ENCODE assay signal across 15 cellular contexts in the genomic region with DNA sequence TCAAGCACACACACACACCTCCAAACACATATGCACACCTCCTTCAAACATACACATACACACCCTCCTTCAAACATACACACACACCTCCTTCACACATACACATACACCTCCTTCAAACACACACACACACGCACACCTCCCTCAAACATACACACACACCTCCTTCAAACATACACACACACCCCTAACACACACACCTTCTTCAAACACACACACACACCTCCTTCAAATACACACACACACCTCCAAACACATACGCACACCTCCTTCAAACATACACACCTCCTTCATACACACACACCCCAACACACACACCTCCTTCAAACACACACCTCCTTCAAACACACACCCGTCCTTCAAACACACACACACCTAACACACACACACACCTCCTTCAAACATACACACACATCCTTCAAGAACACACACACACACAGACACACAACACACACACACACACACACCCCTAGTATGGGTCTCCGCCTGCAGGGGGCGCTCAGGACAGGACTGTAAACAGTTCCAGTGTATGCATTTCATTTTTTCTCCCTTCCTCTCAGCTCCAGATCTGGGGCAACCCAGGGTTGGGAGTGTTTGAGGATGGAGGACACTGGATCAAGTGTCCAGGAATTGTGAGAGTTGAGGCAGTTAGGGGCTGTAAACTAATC. TPM values are rescaled to one million over a fixed set of nuclear protein-coding genes. Genes with fewer than 3 reads are reported as not detected.
DNase-seq lines count a peak whose midpoint lies in the region; ATAC-seq and TF ChIP-seq lines count a peak whose summit lies in the region.
"Had no signal": no experiment of that assay in that cellular context is flagged by ENCODE, and none has a peak within 500 bp of the region (broad histone marks: within the 10 kb centered on the region; RNA-seq: fewer than 3 reads in every experiment).

No MANE protein-coding gene starts in this region.

- CTCF ChIA-PET in SK-N-SH (lab: Yijun Ruan, JAX) (interaction anchor here (0.7 to 3.0 kb wide), 5 partner anchors 13 to 111 kb away, joined by 3 to 11 read pairs (median 4); a partner anchor contains a TSS), OCI-LY7 (lab: Charles Lee; ENCODE audit: unreplicated experiment) (no interaction called here)

- no peaks in the 10 kb centered on the region for H3K36me3 Mint-ChIP-seq in activated naive CD8-positive, alpha-beta T cell treated with anti-CD3 and anti-CD28 coated beads, Interleukin-2, amount 50 U/mL, for 24 hours (ENCODE audit: low read depth)

- no peak for TF ChIP-seq RAD21 in SK-N-SH (IDR thresholded peaks at IDR 0.05; ENCODE audit: low read length)

- no peaks in the 10 kb centered on the region; the same call in 1 of the 2 replicates for H3K27me3 ChIP-seq in SK-N-SH (ENCODE audit: insufficient read depth)
- H3K27me3 ChIP-seq in uterus: no peaks in the 10 kb centered on the region
- H3K27me3 ChIP-seq: ascending aorta, thyroid gland had no signal

- no peak overlapping the region for H3K27ac ChIP-seq in SK-N-SH (ENCODE audit: low read depth in 2 of 2, low read length in 1 of 2)
- no peak overlapping the region for H3K27ac ChIP-seq in OCI-LY7 (ENCODE audit: low read depth, low read length, poor library complexity, severe bottlenecking)
- no peak overlapping the region for H3K27ac ChIP-seq in uterus
- H3K27ac ChIP-seq: skin epidermis, thyroid gland had no signal

- peaks cover 0 to 2% of the 10 kb centered on the region in 2 experiments; a peak in 1 of 4 replicates for H3K4me1 ChIP-seq in SK-N-SH (ENCODE audit: control insufficient read depth in 1 of 2, insufficient read depth in 2 of 2, low read depth in 1 of 2, low read length in 1 of 2)
- H3K4me1 ChIP-seq in OCI-LY7 (ENCODE audit: insufficient read depth, low read length, poor library complexity, severe bottlenecking): no peaks in the 10 kb centered on the region
- H3K4me1 ChIP-seq in uterus: no peaks in the 10 kb centered on the region
- H3K4me1 ChIP-seq: thyroid gland had no signal

- BruUV-seq in OCI-LY7 (replicated peaks; lab: Mats Ljungman, UMichigan): no TSS peak

- H3K27ac Mint-ChIP-seq in activated naive CD8-positive, alpha-beta T cell treated with anti-CD3 and anti-CD28 coated beads, Interleukin-2, amount 50 U/mL, for 24 hours: no peak overlapping the region

- peaks cover 8% of the 10 kb centered on the region for H3K27me3 Mint-ChIP-seq in activated naive CD8-positive, alpha-beta T cell treated with anti-CD3 and anti-CD28 coated beads, Interleukin-2, amount 50 U/mL, for 24 hours

- H3K4me2 ChIP-seq in SK-N-SH (no peak overlapping the region), OCI-LY7 (ENCODE audit: low read length) (no peak overlapping the region)

- WGBS in SK-N-SH (ENCODE audit: low lambda C conversion rate): 62% methylated on average over 5 of the region's 5 CpGs

- no peak for TF ChIP-seq EP300 in SK-N-SH (IDR thresholded peaks at IDR 0.05; ENCODE audit: borderline replicate concordance in 1 of 2, low read depth in 1 of 2, low read length in 1 of 2)

- no peak overlapping the region for H3K9ac ChIP-seq in SK-N-SH

- H3K36me3 ChIP-seq in SK-N-SH (replicated peaks in 1 of 2; ENCODE audit: control insufficient read depth in 1 of 2, insufficient read depth in 2 of 2, low read length in 1 of 2): no peaks in the 10 kb centered on the region
- no peaks in the 10 kb centered on the region for H3K36me3 ChIP-seq in OCI-LY7 (ENCODE audit: insufficient read depth, low read length)
- H3K36me3 ChIP-seq in uterus: no peaks in the 10 kb centered on the region
- H3K36me3 ChIP-seq: thyroid gland had no signal

- H3K9me3 ChIP-seq in SK-N-SH (no peaks in the 10 kb centered on the region), OCI-LY7 (ENCODE audit: low read length) (no peaks in the 10 kb centered on the region), uterus (no peaks in the 10 kb centered on the region)
- H3K9me3 ChIP-seq: ascending aorta, thyroid gland had no signal

- peaks cover 9% of the 10 kb centered on the region for H3K4me1 Mint-ChIP-seq in activated naive CD8-positive, alpha-beta T cell treated with anti-CD3 and anti-CD28 coated beads, Interleukin-2, amount 50 U/mL, for 24 hours

- H4K20me1 ChIP-seq in SK-N-SH (ENCODE audit: insufficient read depth) (no peaks in the 10 kb centered on the region), OCI-LY7 (ENCODE audit: insufficient read depth, low read length) (no peaks in the 10 kb centered on the region)

- H3K9me3 Mint-ChIP-seq in activated naive CD8-positive, alpha-beta T cell treated with anti-CD3 and anti-CD28 coated beads, Interleukin-2, amount 50 U/mL, for 24 hours: no peaks in the 10 kb centered on the region

- TF ChIP-seq CTCF in SK-N-SH (IDR thresholded peaks at IDR 0.05) (peak; percentile 35; the same call in 1 of the 2 replicates), OCI-LY7 (conservative IDR thresholded peaks at IDR 0.05; ENCODE audit: low read length) (peak; percentile 55), epithelial cell of esophagus (IDR thresholded peaks at IDR 0.05; ENCODE audit: insufficient read depth, low read depth, low read length, missing control alignments) (peak; percentile 38), uterus (IDR thresholded peaks at IDR 0.05) (no peak)

- no peak for DNase-seq in SK-N-SH
- DNase-seq in OCI-LY7 (ENCODE audit: low spot score): no peak
- DNase-seq in epithelial cell of esophagus (ENCODE audit: low read depth): no peak
- peak; percentile 51 for DNase-seq in retina
- DNase-seq in activated naive CD8-positive, alpha-beta T cell treated with anti-CD3 and anti-CD28 coated beads, Interleukin-2, amount 50 U/mL, for 24 hours: no peak
- no peak for DNase-seq in germinal center (ENCODE audit: low spot score)
- DNase-seq in uterus: no peak
- DNase-seq: H7, NCI-H1436, NCI-H510A treated with DMSO at 0.1 percent for 48 hours, SHP77, thyroid gland had no signal

- no peak for ATAC-seq in SK-N-SH treated with all-trans-retinoic acid at 6 μM for 48 hours
- ATAC-seq in activated naive CD8-positive, alpha-beta T cell treated with anti-CD3 and anti-CD28 coated beads, Interleukin-2, amount 50 U/mL, for 24 hours: no peak

- H2AFZ ChIP-seq in SK-N-SH (ENCODE audit: low read depth) (no peak overlapping the region), OCI-LY7 (ENCODE audit: low read length) (no peak overlapping the region)

- intact Hi-C loops in OCI-LY7 (cut with micrococcal nuclease; ENCODE audit: unreplicated experiment) (no loop called here), uterus (cut with DNase I; ENCODE audit: low total_unique reads) (no loop called here)

- H3F3A ChIP-seq in SK-N-SH (replicated peaks; ENCODE audit: insufficient read depth): peaks cover 4% of the 10 kb centered on the region

- H3K79me2 ChIP-seq in SK-N-SH (ENCODE audit: insufficient read depth) (no peaks in the 10 kb centered on the region), OCI-LY7 (ENCODE audit: insufficient read depth, low read depth, low read length) (no peaks in the 10 kb centered on the region)

- H3K4me3 ChIP-seq in SK-N-SH (ENCODE audit: low read depth in 2 of 2, low read length in 1 of 2) (no peak overlapping the region), OCI-LY7 (ENCODE audit: low read depth, low read length, poor library complexity, severe bottlenecking) (no peak overlapping the region), epithelial cell of esophagus (ENCODE audit: low read length) (no peak overlapping the region), uterus (no peak overlapping the region)
- H3K4me3 ChIP-seq: ascending aorta, skin epidermis, thyroid gland had no signal

- POLR2A ChIA-PET in SK-N-SH (lab: Yijun Ruan, JAX): no interaction called here
- POLR2A ChIA-PET in OCI-LY7 (lab: Charles Lee): no interaction called here

- H3K4me3 Mint-ChIP-seq in activated naive CD8-positive, alpha-beta T cell treated with anti-CD3 and anti-CD28 coated beads, Interleukin-2, amount 50 U/mL, for 24 hours: no peak overlapping the region

- no peaks in the 10 kb centered on the region for H3K9me2 ChIP-seq in SK-N-SH
- no peaks in the 10 kb centered on the region for H3K9me2 ChIP-seq in OCI-LY7 (ENCODE audit: insufficient read depth, low read length)

- TF ChIP-seq POLR2A in uterus (IDR thresholded peaks at IDR 0.05): no peak

TF ChIP-seq in SK-N-SH treated with all-trans-retinoic acid at 6 μM for 48 hours, 23 proteins besides CTCF, POLR2A, EP300 and RAD21:
- TF ChIP-seq SNAI2 (CRISPR knock-in tag; IDR thresholded peaks at IDR 0.05): no peak
- TF ChIP-seq ESRRG (CRISPR knock-in tag; IDR thresholded peaks at IDR 0.05): no peak

RNA-seq across cellular contexts. Expression of a gene that starts 12.1 kb away (rescaled TPM):
- polyA plus RNA-seq in SK-N-SH (2012; rRNA removed): 0.03 TPM in 1 of 2 replicates, not detected in the other
- 0.03 TPM in 1 of 2 replicates, not detected in the other for polyA plus RNA-seq in SK-N-SH (2012; cell fraction: cytosol; rRNA removed)
- 0.06 TPM in 1 of 2 replicates, not detected in the other for polyA plus RNA-seq in SK-N-SH (2012; cell fraction: nucleus; rRNA removed)
- total RNA-seq in OCI-LY7 (2014; rRNA removed; shearing (Covaris generic)): not detected in 2 replicates
- total RNA-seq in OCI-LY7 (2022) (not detected in 2 replicates), uterus (1 to 10 TPM in 3 of 4 donors, not detected in 1; 3.5 to 7.2 (median 4.0) TPM)

RNA-seq across cellular contexts. Expression of a gene that starts 45.3 kb away (rescaled TPM):
- polyA plus RNA-seq in SK-N-SH (2012; rRNA removed): not detected in 2 replicates
- 0.01 TPM in 1 of 2 replicates, not detected in the other for polyA plus RNA-seq in SK-N-SH (2012; cell fraction: cytosol; rRNA removed)
- not detected in 2 replicates for polyA plus RNA-seq in SK-N-SH (2012; cell fraction: nucleus; rRNA removed)
- 54.2 and 67.5 TPM in 2 replicates for total RNA-seq in OCI-LY7 (2014; rRNA removed; shearing (Covaris generic))
- total RNA-seq in OCI-LY7 (2022): 79.1 and 83.1 TPM in 2 replicates
- total RNA-seq in uterus: 1 to 10 TPM in 2 of 4 donors, under 1 TPM in 1, not detected in 1; 0.79 to 8.5 (median 1.8) TPM
- total RNA-seq: ascending aorta had no signal

Comparison
In these comparisons a context has a peak if more than half of its experiments do, and no peak if none do; other contexts are left out.
1. CTCF ChIP-seq: peak in SK-N-SH (single experiment), OCI-LY7 (single experiment) and epithelial cell of esophagus (single experiment); none in uterus (0 of 4).
2. RNA of a gene that starts 45.3 kb away (total RNA-seq): 54.2 to 83.1 TPM in OCI-LY7; 0.79 to 8.5 TPM in uterus; every median in the first group is over 4 times any median in the second.